ENCODE assay signal across 22 cellular contexts in genomic region chr20:54477556-54477955, GRCh38. TPM values are rescaled to one million over a fixed set of nuclear protein-coding genes. Genes with fewer than 3 reads are reported as not detected.
DNase-seq lines count a peak whose midpoint lies in the region; ATAC-seq and TF ChIP-seq lines count a peak whose summit lies in the region.
"Had no signal": no experiment of that assay in that cellular context is flagged by ENCODE, and none has a peak within 500 bp of the region (broad histone marks: within the 10 kb centered on the region; RNA-seq: fewer than 3 reads in every experiment).

No MANE protein-coding gene starts in this region.

- H3K4me3 ChIP-seq in GM23338 (peak overlapping the region; percentile 94), fibroblast of lung (replicated peaks in 1 of 4; ENCODE audit: control extremely low read depth in 1 of 4, insufficient read depth in 1 of 4, low read depth in 3 of 4, low read length in 4 of 4) (peak overlapping the region; percentile 85 to 93 (median 87)), neuron (ENCODE audit: low read length) (peak overlapping the region; percentile 69)
- H3K4me3 ChIP-seq: HAP-1, SJCRH30 had no signal

- ATAC-seq in GM23338 (no peak), GM21367 (IDR thresholded peaks at IDR 0.05; ENCODE audit: unreplicated experiment) (no peak)
- ATAC-seq: activated CD8-positive, alpha-beta T cell treated with anti-CD3 and anti-CD28 coated beads, Interleukin-2, amount 10 ng/mL, durations not matched to agents 7 days and 5 days; left colon; naive thymus-derived CD4-positive, alpha-beta T cell had no signal

- no peaks in the 10 kb centered on the region for H3K36me3 Mint-ChIP-seq in GM23338 (ENCODE audit: low read depth)
- no peaks in the 10 kb centered on the region for H3K36me3 Mint-ChIP-seq in activated T-helper 2 cell treated with anti-CD3 and anti-CD28 coated beads, Interferon-gamma antibody, Interleukin-2, Interleukin-4, amounts not matched to agents 10 μg/mL and 5 μg/mL and 100 μg/mL, durations not matched to agents 14 hours and 24 hours and 36 hours (ENCODE audit: low read depth)
- H3K36me3 Mint-ChIP-seq: activated naive CD4-positive, alpha-beta T cell treated with anti-CD3 and anti-CD28 coated beads, Interleukin-2, amount 10 ng/mL, durations not matched to agents 7 days and 5 days had no signal

- peak overlapping the region; percentile 95 for H3K4me2 ChIP-seq in GM23338
- peak overlapping the region; percentile 76 for H3K4me2 ChIP-seq in fibroblast of lung (ENCODE audit: extremely low read depth, insufficient read depth, low read length)

- no peak overlapping the region for H3K9ac ChIP-seq in fibroblast of lung (ENCODE audit: insufficient read depth, low read length)

- H3K4me3 Mint-ChIP-seq in GM23338, result peak overlapping the region; percentile 94
- H3K4me3 Mint-ChIP-seq in activated T-helper 2 cell treated with anti-CD3 and anti-CD28 coated beads, Interferon-gamma antibody, Interleukin-2, Interleukin-4, amounts not matched to agents 10 μg/mL and 5 μg/mL and 100 μg/mL, durations not matched to agents 14 hours and 24 hours and 36 hours (ENCODE audit: low read depth), result peak overlapping the region; percentile 4
- H3K4me3 Mint-ChIP-seq: activated B cell treated with CpG ODN at 0.5 μM for 24 hours; activated CD8-positive, alpha-beta T cell treated with anti-CD3 and anti-CD28 coated beads, Interleukin-2, amount 10 ng/mL, durations not matched to agents 7 days and 5 days; activated naive CD4-positive, alpha-beta T cell treated with anti-CD3 and anti-CD28 coated beads, Interleukin-2, amount 10 ng/mL, durations not matched to agents 7 days and 5 days; T-helper 2 cell treated with Interferon-gamma antibody and Interleukin-4, amounts not matched to agents 5 μg/mL and 100 μg/mL, for 36 hours had no signal

- no peaks in the 10 kb centered on the region for H4K20me1 ChIP-seq in GM23338 (replicated peaks; ENCODE audit: insufficient read depth)
- no peaks in the 10 kb centered on the region for H4K20me1 ChIP-seq in fibroblast of lung (ENCODE audit: control insufficient read depth, extremely low read depth, insufficient read depth, low read length)

- H3K79me2 ChIP-seq in GM23338 (replicated peaks; ENCODE audit: insufficient read depth), result peaks cover 7% of the 10 kb centered on the region
- peaks cover 13% of the 10 kb centered on the region for H3K79me2 ChIP-seq in fibroblast of lung (ENCODE audit: control insufficient read depth, insufficient read depth, low read length)

- H3K36me3 ChIP-seq in GM23338 (ENCODE audit: insufficient read depth) (no peaks in the 10 kb centered on the region), fibroblast of lung (ENCODE audit: control insufficient read depth, insufficient read depth, low read length) (no peaks in the 10 kb centered on the region), neuron (ENCODE audit: insufficient read depth, low read length) (no peaks in the 10 kb centered on the region)
- H3K36me3 ChIP-seq: HAP-1, SJCRH30, tibial artery had no signal

- H3K27me3 ChIP-seq in GM23338 (ENCODE audit: insufficient read depth), result peaks cover 35% of the 10 kb centered on the region
- H3K27me3 ChIP-seq in fibroblast of lung (ENCODE audit: control insufficient read depth, insufficient read depth, low read length), result no peaks in the 10 kb centered on the region
- H3K27me3 ChIP-seq in neuron (ENCODE audit: insufficient read depth, low read length), result no peaks in the 10 kb centered on the region
- H3K27me3 ChIP-seq: SJCRH30 had no signal

- no peaks in the 10 kb centered on the region for H3K9me2 ChIP-seq in GM23338 (ENCODE audit: insufficient read depth)

- H2AFZ ChIP-seq in GM23338, result no peak overlapping the region
- no peak overlapping the region for H2AFZ ChIP-seq in fibroblast of lung (ENCODE audit: low read length)
- no peak overlapping the region for H2AFZ ChIP-seq in neuron (ENCODE audit: low read depth, low read length)

- TF ChIP-seq CTCF in GM23338 (conservative IDR thresholded peaks at IDR 0.05; ENCODE audit: low read depth in 2 of 2) (no peak), fibroblast of lung (conservative IDR thresholded peaks at IDR 0.05 in 1 of 2, IDR thresholded peaks at IDR 0.05 in 1 of 2; ENCODE audit: low read depth in 1 of 2, low read length in 2 of 2) (no peak)

- DNase-seq in GM23338 (ENCODE audit: low spot score) (no peak), fibroblast of lung (ENCODE audit: low read depth in 2 of 2) (peak in 1 of 2 donors; percentile 64), LoVo (ENCODE audit: low spot score) (no peak), NCI-H146 (lab: John Stamatoyannopoulos, UW) (no peak)
- no peak for DNase-seq in activated T-helper 2 cell treated with anti-CD3 and anti-CD28 coated beads, Interferon-gamma antibody, Interleukin-2, Interleukin-4, amounts not matched to agents 10 μg/mL and 5 μg/mL and 100 μg/mL, durations not matched to agents 14 hours and 24 hours and 36 hours (ENCODE audit: low spot score)
- DNase-seq: activated B cell treated with CpG ODN at 0.5 μM for 24 hours; activated CD8-positive, alpha-beta T cell treated with anti-CD3 and anti-CD28 coated beads, Interleukin-2, amount 10 ng/mL, durations not matched to agents 7 days and 5 days; activated naive CD4-positive, alpha-beta T cell treated with anti-CD3 and anti-CD28 coated beads, Interleukin-2, amount 10 ng/mL, durations not matched to agents 7 days and 5 days; activated T-cell treated with anti-CD3 and anti-CD28 coated beads, Interleukin-2, amount 50 U/mL, for 1 hour; anterior cingulate cortex; left colon; naive thymus-derived CD4-positive, alpha-beta T cell; NCI-H1105; NCI-H2081; SJCRH30; stimulated activated naive CD4-positive, alpha-beta T cell; tibial artery had no signal

- peaks cover 9% of the 10 kb centered on the region; the same call in 1 of the 2 replicates for H3F3A ChIP-seq in GM23338 (replicated peaks; ENCODE audit: low read depth)

- H3K27me3 Mint-ChIP-seq in GM23338 (ENCODE audit: insufficient read depth, low read depth, poor library complexity), result peaks cover 31% of the 10 kb centered on the region
- H3K27me3 Mint-ChIP-seq in activated T-helper 2 cell treated with anti-CD3 and anti-CD28 coated beads, Interferon-gamma antibody, Interleukin-2, Interleukin-4, amounts not matched to agents 10 μg/mL and 5 μg/mL and 100 μg/mL, durations not matched to agents 14 hours and 24 hours and 36 hours (ENCODE audit: low read depth), result peaks cover 41% of the 10 kb centered on the region

- H3K27ac ChIP-seq in GM23338 (ENCODE audit: low read depth) (no peak overlapping the region), fibroblast of lung (ENCODE audit: insufficient read depth, low read length) (peak overlapping the region; percentile 63)
- H3K27ac ChIP-seq: SJCRH30, tibial artery had no signal

- H3K27ac Mint-ChIP-seq in GM23338, result no peak overlapping the region
- no peak overlapping the region for H3K27ac Mint-ChIP-seq in activated T-helper 2 cell treated with anti-CD3 and anti-CD28 coated beads, Interferon-gamma antibody, Interleukin-2, Interleukin-4, amounts not matched to agents 10 μg/mL and 5 μg/mL and 100 μg/mL, durations not matched to agents 14 hours and 24 hours and 36 hours
- H3K27ac Mint-ChIP-seq: activated B cell treated with CpG ODN at 0.5 μM for 24 hours; activated CD8-positive, alpha-beta T cell treated with anti-CD3 and anti-CD28 coated beads, Interleukin-2, amount 10 ng/mL, durations not matched to agents 7 days and 5 days; activated naive CD4-positive, alpha-beta T cell treated with anti-CD3 and anti-CD28 coated beads, Interleukin-2, amount 10 ng/mL, durations not matched to agents 7 days and 5 days; naive thymus-derived CD4-positive, alpha-beta T cell; T-helper 2 cell treated with Interferon-gamma antibody and Interleukin-4, amounts not matched to agents 5 μg/mL and 100 μg/mL, for 36 hours had no signal

- no peaks in the 10 kb centered on the region for H3K9me3 ChIP-seq in fibroblast of lung (ENCODE audit: control insufficient read depth, insufficient read depth, low read depth, low read length)
- no peaks in the 10 kb centered on the region for H3K9me3 ChIP-seq in neuron (ENCODE audit: low read length)
- H3K9me3 ChIP-seq: HAP-1, SJCRH30, tibial artery had no signal

- intact Hi-C loops in activated T-helper 2 cell treated with anti-CD3 and anti-CD28 coated beads, Interferon-gamma antibody, Interleukin-2, Interleukin-4, amounts not matched to agents 10 μg/mL and 5 μg/mL and 100 μg/mL, durations not matched to agents 14 hours and 24 hours and 36 hours (cut with micrococcal nuclease), result loop anchor here (10.0 kb wide), 2 partner anchors 153 to 253 kb away; no protein-coding TSS in a partner anchor

- H3K4me1 Mint-ChIP-seq in GM23338, result peaks cover 29% of the 10 kb centered on the region
- H3K4me1 Mint-ChIP-seq in activated T-helper 2 cell treated with anti-CD3 and anti-CD28 coated beads, Interferon-gamma antibody, Interleukin-2, Interleukin-4, amounts not matched to agents 10 μg/mL and 5 μg/mL and 100 μg/mL, durations not matched to agents 14 hours and 24 hours and 36 hours (ENCODE audit: low read depth), result peaks cover 17% of the 10 kb centered on the region
- H3K4me1 Mint-ChIP-seq: activated B cell treated with CpG ODN at 0.5 μM for 24 hours; activated naive CD4-positive, alpha-beta T cell treated with anti-CD3 and anti-CD28 coated beads, Interleukin-2, amount 10 ng/mL, durations not matched to agents 7 days and 5 days had no signal

- H3K4me1 ChIP-seq in GM23338 (ENCODE audit: insufficient read depth), result peaks cover 21% of the 10 kb centered on the region
- H3K4me1 ChIP-seq in fibroblast of lung (ENCODE audit: control insufficient read depth, extremely low read depth, insufficient read depth, low read length), result peaks cover 5% of the 10 kb centered on the region
- peaks cover 20% of the 10 kb centered on the region for H3K4me1 ChIP-seq in neuron (ENCODE audit: insufficient read depth, low read length)
- H3K4me1 ChIP-seq: HAP-1, SJCRH30 had no signal

- H3K9me3 Mint-ChIP-seq in GM23338, result no peaks in the 10 kb centered on the region
- H3K9me3 Mint-ChIP-seq in activated T-helper 2 cell treated with anti-CD3 and anti-CD28 coated beads, Interferon-gamma antibody, Interleukin-2, Interleukin-4, amounts not matched to agents 10 μg/mL and 5 μg/mL and 100 μg/mL, durations not matched to agents 14 hours and 24 hours and 36 hours, result no peaks in the 10 kb centered on the region
- H3K9me3 Mint-ChIP-seq: activated naive CD4-positive, alpha-beta T cell treated with anti-CD3 and anti-CD28 coated beads, Interleukin-2, amount 10 ng/mL, durations not matched to agents 7 days and 5 days; T-helper 2 cell treated with Interferon-gamma antibody and Interleukin-4, amounts not matched to agents 5 μg/mL and 100 μg/mL, for 36 hours had no signal

RNA-seq across cellular contexts. Expression of gene DOK5, which starts 2.2 kb away (rescaled TPM):
- 4.9 and 5.0 TPM in 2 replicates for total RNA-seq in GM23338 (2014; rRNA removed; shearing (Covaris generic))
- polyA plus RNA-seq in GM23338 (2016; fragmentation: Nextera tagmentation; extraction: Ambion mirVana), result 4.7 and 6.9 TPM in 2 replicates
- 2.9 and 4.7 TPM in 2 replicates for total RNA-seq in activated T-helper 2 cell treated with anti-CD3 and anti-CD28 coated beads, Interferon-gamma antibody, Interleukin-2, Interleukin-4, amounts not matched to agents 10 μg/mL and 5 μg/mL and 100 μg/mL, durations not matched to agents 14 hours and 24 hours and 36 hours
- total RNA-seq in fibroblast of lung, result 16.9 and 19.2 TPM in 2 replicates
- 13.5 and 25.4 TPM in 2 replicates for polyA plus RNA-seq in fibroblast of lung
- 14.7 and 27.0 TPM in 2 replicates for polyA plus RNA-seq in fibroblast of lung (2012)
- 5.3 and 8.5 TPM in 2 replicates for polyA minus RNA-seq in fibroblast of lung (ENCODE audit: low replicate concordance)
- total RNA-seq: activated B cell treated with CpG ODN at 0.5 μM for 24 hours; activated CD8-positive, alpha-beta T cell treated with anti-CD3 and anti-CD28 coated beads, Interleukin-2, amount 10 ng/mL, durations not matched to agents 7 days and 5 days; LHCN-M2; SJCRH30 had no signal
- polyA plus RNA-seq: naive thymus-derived CD4-positive, alpha-beta T cell had no signal
